In the genomic region with DNA sequence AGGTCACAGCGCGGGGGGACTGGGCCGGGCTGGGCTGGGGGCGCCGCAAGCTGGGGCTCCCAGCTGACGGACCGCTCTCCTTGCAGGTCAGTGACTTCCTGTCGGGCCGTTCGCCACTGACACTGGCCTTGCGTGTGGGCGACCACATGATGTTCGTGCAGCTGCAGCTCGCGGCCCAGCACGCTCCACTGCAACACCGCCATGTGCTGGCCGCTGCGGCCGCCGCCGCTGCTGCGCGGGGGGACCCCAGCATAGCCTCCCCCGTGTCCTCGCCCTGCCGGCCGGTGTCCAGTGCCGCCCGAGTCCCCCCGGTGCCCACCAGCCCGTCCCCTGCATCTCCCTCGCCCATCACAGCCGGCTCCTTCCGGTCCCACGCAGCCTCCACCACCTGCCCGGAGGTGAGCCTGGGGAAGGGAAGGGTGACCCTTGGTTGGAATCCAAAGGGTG, we compare ENCODE assay signal across 8 cellular contexts. TPM values are rescaled to one million over a fixed set of nuclear protein-coding genes. Genes with fewer than 3 reads are reported as not detected.
DNase-seq lines count a peak whose midpoint lies in the region; ATAC-seq and TF ChIP-seq lines count a peak whose summit lies in the region.

No MANE protein-coding gene starts in this region.

- peaks cover 68% of the 10 kb centered on the region for H3K4me1 ChIP-seq in CD4-positive, CD25-positive, alpha-beta regulatory T cell (ENCODE audit: control insufficient read depth, insufficient read depth, low read length, poor library complexity, severe bottlenecking)
- peaks cover 55% of the 10 kb centered on the region for H3K4me1 ChIP-seq in psoas muscle

- H3K9me3 Mint-ChIP-seq in CD4-positive, CD25-positive, alpha-beta regulatory T cell: peaks cover 0 to 4% (median 0%) of the 10 kb centered on the region in 7 donors

- H3K36me3 Mint-ChIP-seq in CD4-positive, CD25-positive, alpha-beta regulatory T cell: no peaks in the 10 kb centered on the region

- ATAC-seq in CD4-positive, CD25-positive, alpha-beta regulatory T cell (ENCODE audit: low read depth in 2 of 2): no peak
- ATAC-seq in psoas muscle: no peak
- no peak for ATAC-seq in HG02885 (IDR thresholded peaks at IDR 0.05; ENCODE audit: poor library complexity, unreplicated experiment)

- H3K4me3 Mint-ChIP-seq in CD4-positive, CD25-positive, alpha-beta regulatory T cell: peak overlapping the region in 3 of 4 donors; percentile 48 to 66 (median 60)

- TF ChIP-seq CTCF in WI38 (IDR thresholded peaks at IDR 0.05; ENCODE audit: low read depth, low read length) (no peak), psoas muscle (IDR thresholded peaks at IDR 0.05) (no peak)

- no peak overlapping the region for H3K4me3 ChIP-seq in CD4-positive, CD25-positive, alpha-beta regulatory T cell (ENCODE audit: low read depth, low read length)
- H3K4me3 ChIP-seq in WI38 (ENCODE audit: low read depth, low read length): peak overlapping the region; percentile 89
- peak overlapping the region; percentile 80 for H3K4me3 ChIP-seq in psoas muscle

- intact Hi-C loops in head of caudate nucleus (cut with DNase I): no loop called here
- intact Hi-C loops in psoas muscle (cut with DNase I): no loop called here

- no peaks in the 10 kb centered on the region for H3K9me3 ChIP-seq in CD4-positive, CD25-positive, alpha-beta regulatory T cell (ENCODE audit: control insufficient read depth in 2 of 2, low read length in 2 of 2)
- no peaks in the 10 kb centered on the region for H3K9me3 ChIP-seq in psoas muscle

- H3K36me3 ChIP-seq in CD4-positive, CD25-positive, alpha-beta regulatory T cell (ENCODE audit: control insufficient read depth, insufficient read depth, low read length): peaks cover 35% of the 10 kb centered on the region
- H3K36me3 ChIP-seq in psoas muscle (ENCODE audit: insufficient read depth in 1 of 2, low read depth in 1 of 2): peaks cover 13 to 72% of the 10 kb centered on the region in 2 donors

- peak overlapping the region; percentile 88 for H3K27ac ChIP-seq in CD4-positive, CD25-positive, alpha-beta regulatory T cell (ENCODE audit: insufficient read depth, low read length, poor library complexity, severe bottlenecking)
- H3K27ac ChIP-seq in psoas muscle: peak overlapping the region; percentile 99

- no peak for DNase-seq in CD4-positive, CD25-positive, alpha-beta regulatory T cell
- DNase-seq in head of caudate nucleus (peak in 29 of 42 donors; percentile 53 to 86 (median 75)), psoas muscle (peak; percentile 67 to 76), AG08396 (ENCODE audit: low spot score) (no peak), DMS53 (lab: John Stamatoyannopoulos, UW) (no peak), HCEC 1CT (no peak)

- peaks cover 0 to 41% (median 12%) of the 10 kb centered on the region in 4 donors for H3K4me1 Mint-ChIP-seq in CD4-positive, CD25-positive, alpha-beta regulatory T cell

- peak overlapping the region in 1 of 3 donors; percentile 69 for H3K27ac Mint-ChIP-seq in CD4-positive, CD25-positive, alpha-beta regulatory T cell

- H3K27me3 ChIP-seq in CD4-positive, CD25-positive, alpha-beta regulatory T cell (ENCODE audit: control insufficient read depth, insufficient read depth, low read length): no peaks in the 10 kb centered on the region
- H3K27me3 ChIP-seq in psoas muscle (ENCODE audit: insufficient read depth in 3 of 3, low read length in 2 of 3): no peaks in the 10 kb centered on the region

- H3K27me3 Mint-ChIP-seq in CD4-positive, CD25-positive, alpha-beta regulatory T cell: peaks cover 9% of the 10 kb centered on the region

- 74 to 81% (median 77%) methylated on average over 32 to 37 of the region's 37 CpGs for WGBS in psoas muscle, 3 donors

RNA-seq across cellular contexts. Expression of a gene that starts 5.7 kb away (rescaled TPM):
- 126 TPM for total RNA-seq in CD4-positive, CD25-positive, alpha-beta regulatory T cell
- 1 to 10 TPM; 1.4 to 3.4 (median 1.8) TPM for polyA plus RNA-seq in CD4-positive, CD25-positive, alpha-beta regulatory T cell
- 100 to 1,000 TPM in 3 of 4 donors, 10 to 100 TPM in 1; 84.7 to 331 (median 217) TPM for total RNA-seq in psoas muscle
- polyA plus RNA-seq in psoas muscle: 100 to 1,000 TPM in 1 of 3 donors, 10 to 100 TPM in 2; 29.2 to 147 (median 36.4) TPM

RNA-seq across cellular contexts. Expression of a gene that starts 12.6 kb away (rescaled TPM):
- 124 TPM for total RNA-seq in CD4-positive, CD25-positive, alpha-beta regulatory T cell
- 100 to 1,000 TPM; 208 to 236 (median 223) TPM for polyA plus RNA-seq in CD4-positive, CD25-positive, alpha-beta regulatory T cell
- total RNA-seq in psoas muscle: 100 to 1,000 TPM; 362 to 759 (median 472) TPM
- 100 to 1,000 TPM; 310 to 858 (median 690) TPM for polyA plus RNA-seq in psoas muscle

RNA-seq across cellular contexts. Expression of a gene that starts 15.0 kb away (rescaled TPM):
- total RNA-seq in CD4-positive, CD25-positive, alpha-beta regulatory T cell: 497 TPM
- polyA plus RNA-seq in CD4-positive, CD25-positive, alpha-beta regulatory T cell: 100 to 1,000 TPM; 172 to 243 (median 210) TPM
- total RNA-seq in psoas muscle: 100 to 1,000 TPM; 137 to 591 (median 245) TPM
- 100 to 1,000 TPM; 249 to 321 (median 317) TPM for polyA plus RNA-seq in psoas muscle

RNA-seq across cellular contexts. Expression of a gene that starts 16.3 kb away (rescaled TPM):
- total RNA-seq in CD4-positive, CD25-positive, alpha-beta regulatory T cell: 0.12 TPM
- not detected for polyA plus RNA-seq in CD4-positive, CD25-positive, alpha-beta regulatory T cell
- total RNA-seq in psoas muscle: 1 to 10 TPM in 2 of 4 donors, under 1 TPM in 2; 0.41 to 4.0 (median 1.5) TPM
- polyA plus RNA-seq in psoas muscle: 10 to 100 TPM in 1 of 3 donors, under 1 TPM in 2; 0.75 to 19.0 (median 0.88) TPM

RNA-seq across cellular contexts. Expression of a gene that starts 21.2 kb away (rescaled TPM):
- total RNA-seq in CD4-positive, CD25-positive, alpha-beta regulatory T cell: 44.2 TPM
- polyA plus RNA-seq in CD4-positive, CD25-positive, alpha-beta regulatory T cell: 10 to 100 TPM; 72.9 to 91.3 (median 88.4) TPM
- total RNA-seq in psoas muscle: 10 to 100 TPM in 3 of 4 donors, 1 to 10 TPM in 1; 9.0 to 18.1 (median 14.0) TPM
- polyA plus RNA-seq in psoas muscle: 10 to 100 TPM; 21.8 to 88.8 (median 47.6) TPM

Comparison
In these comparisons a context has a peak if more than half of its experiments do, and no peak if none do; other contexts are left out.
1. DNase-seq: peak in head of caudate nucleus (29 of 42) and psoas muscle (2 of 2); none in CD4-positive, CD25-positive, alpha-beta regulatory T cell (0 of 3), AG08396 (single experiment), DMS53 (single experiment) and HCEC 1CT (single experiment).